In the genomic region with DNA sequence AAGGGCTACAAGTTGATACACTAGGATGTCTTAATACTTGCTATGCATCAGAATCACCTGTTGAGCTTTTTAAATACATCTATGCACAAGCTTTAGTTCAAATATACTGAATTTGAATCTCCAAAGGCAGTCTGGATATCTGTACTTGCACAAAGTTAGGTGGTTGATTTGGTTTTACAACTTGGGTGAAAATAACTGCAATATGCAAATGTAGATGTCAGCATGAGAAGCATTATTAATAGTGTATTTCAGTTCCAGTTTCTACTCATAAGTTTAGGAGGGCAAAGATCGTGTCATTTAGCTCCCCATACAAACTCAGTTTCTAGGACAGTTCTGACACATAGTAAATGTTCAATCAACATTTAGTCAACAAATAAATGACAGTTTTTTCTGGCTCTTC, we compare ENCODE assay signal across 1 cellular context.
TF ChIP-seq lines count a peak whose summit lies in the region.

No MANE protein-coding gene starts in this region.

TF ChIP-seq in HepG2, 621 proteins besides CTCF, POLR2A, EP300 and RAD21:
- TF ChIP-seq, protein P1, sequence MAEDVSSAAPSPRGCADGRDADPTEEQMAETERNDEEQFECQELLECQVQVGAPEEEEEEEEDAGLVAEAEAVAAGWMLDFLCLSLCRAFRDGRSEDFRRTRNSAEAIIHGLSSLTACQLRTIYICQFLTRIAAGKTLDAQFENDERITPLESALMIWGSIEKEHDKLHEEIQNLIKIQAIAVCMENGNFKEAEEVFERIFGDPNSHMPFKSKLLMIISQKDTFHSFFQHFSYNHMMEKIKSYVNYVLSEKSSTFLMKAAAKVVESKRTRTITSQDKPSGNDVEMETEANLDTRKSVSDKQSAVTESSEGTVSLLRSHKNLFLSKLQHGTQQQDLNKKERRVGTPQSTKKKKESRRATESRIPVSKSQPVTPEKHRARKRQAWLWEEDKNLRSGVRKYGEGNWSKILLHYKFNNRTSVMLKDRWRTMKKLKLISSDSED (CRISPR knock-in tag; IDR thresholded peaks at IDR 0.05) = no peak
- no peak for TF ChIP-seq ELF4 (CRISPR knock-in tag; IDR thresholded peaks at IDR 0.05; ENCODE audit: borderline replicate concordance)
- TF ChIP-seq ZIK1 (CRISPR knock-in tag; IDR thresholded peaks at IDR 0.05; ENCODE audit: borderline replicate concordance, low read depth) = no peak
- no peak for TF ChIP-seq ZNF614 (CRISPR knock-in tag; IDR thresholded peaks at IDR 0.05; ENCODE audit: borderline replicate concordance)
- TF ChIP-seq MED1 (CRISPR knock-in tag; IDR thresholded peaks at IDR 0.05) = no peak
- TF ChIP-seq ARHGAP35 (CRISPR knock-in tag; IDR thresholded peaks at IDR 0.05; ENCODE audit: borderline replicate concordance) = no peak
- TF ChIP-seq, protein P2, sequence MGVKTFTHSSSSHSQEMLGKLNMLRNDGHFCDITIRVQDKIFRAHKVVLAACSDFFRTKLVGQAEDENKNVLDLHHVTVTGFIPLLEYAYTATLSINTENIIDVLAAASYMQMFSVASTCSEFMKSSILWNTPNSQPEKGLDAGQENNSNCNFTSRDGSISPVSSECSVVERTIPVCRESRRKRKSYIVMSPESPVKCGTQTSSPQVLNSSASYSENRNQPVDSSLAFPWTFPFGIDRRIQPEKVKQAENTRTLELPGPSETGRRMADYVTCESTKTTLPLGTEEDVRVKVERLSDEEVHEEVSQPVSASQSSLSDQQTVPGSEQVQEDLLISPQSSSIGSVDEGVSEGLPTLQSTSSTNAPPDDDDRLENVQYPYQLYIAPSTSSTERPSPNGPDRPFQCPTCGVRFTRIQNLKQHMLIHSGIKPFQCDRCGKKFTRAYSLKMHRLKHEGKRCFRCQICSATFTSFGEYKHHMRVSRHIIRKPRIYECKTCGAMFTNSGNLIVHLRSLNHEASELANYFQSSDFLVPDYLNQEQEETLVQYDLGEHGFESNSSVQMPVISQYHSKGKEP (CRISPR knock-in tag; IDR thresholded peaks at IDR 0.05) = no peak
- no peak for TF ChIP-seq HES4 (CRISPR knock-in tag; IDR thresholded peaks at IDR 0.05; ENCODE audit: borderline replicate concordance)
- no peak for TF ChIP-seq HNRNPK (IDR thresholded peaks at IDR 0.05; ENCODE audit: low read depth, low read length, poor library complexity, severe bottlenecking)
- TF ChIP-seq JDP2 (CRISPR knock-in tag; IDR thresholded peaks at IDR 0.05; ENCODE audit: borderline replicate concordance) = no peak
- TF ChIP-seq KDM2A (CRISPR knock-in tag; IDR thresholded peaks at IDR 0.05; ENCODE audit: borderline replicate concordance, low read depth) = no peak
- TF ChIP-seq, protein P3, sequence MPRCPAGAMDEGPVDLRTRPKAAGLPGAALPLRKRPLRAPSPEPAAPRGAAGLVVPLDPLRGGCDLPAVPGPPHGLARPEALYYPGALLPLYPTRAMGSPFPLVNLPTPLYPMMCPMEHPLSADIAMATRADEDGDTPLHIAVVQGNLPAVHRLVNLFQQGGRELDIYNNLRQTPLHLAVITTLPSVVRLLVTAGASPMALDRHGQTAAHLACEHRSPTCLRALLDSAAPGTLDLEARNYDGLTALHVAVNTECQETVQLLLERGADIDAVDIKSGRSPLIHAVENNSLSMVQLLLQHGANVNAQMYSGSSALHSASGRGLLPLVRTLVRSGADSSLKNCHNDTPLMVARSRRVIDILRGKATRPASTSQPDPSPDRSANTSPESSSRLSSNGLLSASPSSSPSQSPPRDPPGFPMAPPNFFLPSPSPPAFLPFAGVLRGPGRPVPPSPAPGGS (CRISPR knock-in tag; IDR thresholded peaks at IDR 0.05) = no peak
- TF ChIP-seq, protein P4, sequence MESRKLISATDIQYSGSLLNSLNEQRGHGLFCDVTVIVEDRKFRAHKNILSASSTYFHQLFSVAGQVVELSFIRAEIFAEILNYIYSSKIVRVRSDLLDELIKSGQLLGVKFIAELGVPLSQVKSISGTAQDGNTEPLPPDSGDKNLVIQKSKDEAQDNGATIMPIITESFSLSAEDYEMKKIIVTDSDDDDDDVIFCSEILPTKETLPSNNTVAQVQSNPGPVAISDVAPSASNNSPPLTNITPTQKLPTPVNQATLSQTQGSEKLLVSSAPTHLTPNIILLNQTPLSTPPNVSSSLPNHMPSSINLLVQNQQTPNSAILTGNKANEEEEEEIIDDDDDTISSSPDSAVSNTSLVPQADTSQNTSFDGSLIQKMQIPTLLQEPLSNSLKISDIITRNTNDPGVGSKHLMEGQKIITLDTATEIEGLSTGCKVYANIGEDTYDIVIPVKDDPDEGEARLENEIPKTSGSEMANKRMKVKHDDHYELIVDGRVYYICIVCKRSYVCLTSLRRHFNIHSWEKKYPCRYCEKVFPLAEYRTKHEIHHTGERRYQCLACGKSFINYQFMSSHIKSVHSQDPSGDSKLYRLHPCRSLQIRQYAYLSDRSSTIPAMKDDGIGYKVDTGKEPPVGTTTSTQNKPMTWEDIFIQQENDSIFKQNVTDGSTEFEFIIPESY (CRISPR knock-in tag; IDR thresholded peaks at IDR 0.05) = no peak
- no peak for TF ChIP-seq ZKSCAN1 (IDR thresholded peaks at IDR 0.05; ENCODE audit: low read length)
- TF ChIP-seq, protein P5, sequence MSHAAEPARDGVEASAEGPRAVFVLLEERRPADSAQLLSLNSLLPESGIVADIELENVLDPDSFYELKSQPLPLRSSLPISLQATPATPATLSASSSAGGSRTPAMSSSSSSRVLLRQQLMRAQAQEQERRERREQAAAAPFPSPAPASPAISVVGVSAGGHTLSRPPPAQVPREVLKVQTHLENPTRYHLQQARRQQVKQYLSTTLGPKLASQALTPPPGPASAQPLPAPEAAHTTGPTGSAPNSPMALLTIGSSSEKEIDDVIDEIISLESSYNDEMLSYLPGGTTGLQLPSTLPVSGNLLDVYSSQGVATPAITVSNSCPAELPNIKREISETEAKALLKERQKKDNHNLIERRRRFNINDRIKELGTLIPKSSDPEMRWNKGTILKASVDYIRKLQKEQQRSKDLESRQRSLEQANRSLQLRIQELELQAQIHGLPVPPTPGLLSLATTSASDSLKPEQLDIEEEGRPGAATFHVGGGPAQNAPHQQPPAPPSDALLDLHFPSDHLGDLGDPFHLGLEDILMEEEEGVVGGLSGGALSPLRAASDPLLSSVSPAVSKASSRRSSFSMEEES (CRISPR knock-in tag; IDR thresholded peaks at IDR 0.05) = no peak
- TF ChIP-seq ZKSCAN5 (CRISPR knock-in tag; IDR thresholded peaks at IDR 0.05) = no peak
- TF ChIP-seq, protein P6, sequence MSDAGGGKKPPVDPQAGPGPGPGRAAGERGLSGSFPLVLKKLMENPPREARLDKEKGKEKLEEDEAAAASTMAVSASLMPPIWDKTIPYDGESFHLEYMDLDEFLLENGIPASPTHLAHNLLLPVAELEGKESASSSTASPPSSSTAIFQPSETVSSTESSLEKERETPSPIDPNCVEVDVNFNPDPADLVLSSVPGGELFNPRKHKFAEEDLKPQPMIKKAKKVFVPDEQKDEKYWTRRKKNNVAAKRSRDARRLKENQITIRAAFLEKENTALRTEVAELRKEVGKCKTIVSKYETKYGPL (CRISPR knock-in tag; IDR thresholded peaks at IDR 0.05) = no peak
